In genomic region chr5:95360667-95361066, GRCh38 we compare ENCODE assay signal across 2 cellular contexts. TPM values are rescaled to one million over a fixed set of nuclear protein-coding genes. Genes with fewer than 3 reads are reported as not detected.
"Had no signal": no experiment of that assay in that cellular context is flagged by ENCODE, and none has a peak within 500 bp of the region (broad histone marks: within the 10 kb centered on the region; RNA-seq: fewer than 3 reads in every experiment).

No MANE protein-coding gene starts in this region.

RNA-seq across cellular contexts. Expression of gene FAM81B, which starts 30.5 kb away (rescaled TPM):
- total RNA-seq: LHCN-M2, MCF 10A had no signal
